Comparison of ENCODE assay signal across 18 cellular contexts in genomic region chr17:44555056-44555455, GRCh38. TPM values are rescaled to one million over a fixed set of nuclear protein-coding genes. Genes with fewer than 3 reads are reported as not detected.
A peak's percentile ranks its signal among the peaks of the same experiment; 100 is the strongest.
DNase-seq lines count a peak whose midpoint lies in the region; ATAC-seq, FAIRE-seq and TF ChIP-seq lines count a peak whose summit lies in the region.
"Had no signal": no experiment of that assay in that cellular context is flagged by ENCODE, and none has a peak within 500 bp of the region (broad histone marks: within the 10 kb centered on the region; RNA-seq: fewer than 3 reads in every experiment).

No MANE protein-coding gene starts in this region.

- DNase-seq in CD4-positive, alpha-beta T cell = no peak
- DNase-seq in activated T-helper 2 cell treated with anti-CD3 and anti-CD28 coated beads, Interferon-gamma antibody, Interleukin-2, Interleukin-4, amounts not matched to agents 10 μg/mL and 5 μg/mL and 100 μg/mL, durations not matched to agents 14 hours and 24 hours and 36 hours (ENCODE audit: low spot score) = no peak
- DNase-seq in natural killer cell = no peak
- no peak for DNase-seq in NCI-H2196 (lab: John Stamatoyannopoulos, UW; ENCODE audit: unreplicated experiment)
- DNase-seq in NCI-H2196 treated with DMSO at 0.1 percent for 48 hours (lab: John Stamatoyannopoulos, UW; ENCODE audit: unreplicated experiment) = no peak
- no peak for DNase-seq in urothelium cell line (ENCODE audit: low spot score)
- DNase-seq: activated CD8-positive, alpha-beta memory T cell treated with anti-CD3 and anti-CD28 coated beads, Interleukin-2, amount 50 U/mL, for 48 hours; activated naive CD4-positive, alpha-beta T cell treated with anti-CD3 and anti-CD28 coated beads, Interleukin-2, amount 50 U/mL, for 16 hours; BE2C; islet precursor cell; NCI-H1092; NCI-H345; PC-3 had no signal

- peaks cover 31% of the 10 kb centered on the region for H3K4me1 ChIP-seq in HUES48 (ENCODE audit: control insufficient read depth, insufficient read depth, low read length)

- H3K9ac ChIP-seq in HUES48 (ENCODE audit: low read depth, low read length) = no peak overlapping the region

- H3K27me3 Mint-ChIP-seq in CD4-positive, alpha-beta T cell = peaks cover 81% of the 10 kb centered on the region
- H3K27me3 Mint-ChIP-seq in activated T-helper 2 cell treated with anti-CD3 and anti-CD28 coated beads, Interferon-gamma antibody, Interleukin-2, Interleukin-4, amounts not matched to agents 10 μg/mL and 5 μg/mL and 100 μg/mL, durations not matched to agents 14 hours and 24 hours and 36 hours (ENCODE audit: low read depth) = peaks cover 57% of the 10 kb centered on the region
- H3K27me3 Mint-ChIP-seq in natural killer cell (ENCODE audit: low read depth in 2 of 2) = peaks cover 27 to 29% of the 10 kb centered on the region in 2 donors

- no peak for ATAC-seq in CD4-positive, alpha-beta T cell (ENCODE audit: poor library complexity)
- ATAC-seq in natural killer cell (no peak), HG03280 (IDR thresholded peaks at IDR 0.05; ENCODE audit: unreplicated experiment) (no peak)
- ATAC-seq: GM12878, HepG2, PC-3 had no signal

- no peaks in the 10 kb centered on the region for H3K9me3 Mint-ChIP-seq in CD4-positive, alpha-beta T cell
- H3K9me3 Mint-ChIP-seq in activated T-helper 2 cell treated with anti-CD3 and anti-CD28 coated beads, Interferon-gamma antibody, Interleukin-2, Interleukin-4, amounts not matched to agents 10 μg/mL and 5 μg/mL and 100 μg/mL, durations not matched to agents 14 hours and 24 hours and 36 hours = no peaks in the 10 kb centered on the region
- no peaks in the 10 kb centered on the region for H3K9me3 Mint-ChIP-seq in natural killer cell

- H3K27ac ChIP-seq in CD4-positive, alpha-beta T cell (ENCODE audit: low read depth, low read length) = no peak overlapping the region
- H3K27ac ChIP-seq in HUES48 (ENCODE audit: low read depth, low read length) = peak overlapping the region; percentile 99

- H3K9me3 ChIP-seq in CD4-positive, alpha-beta T cell (ENCODE audit: control insufficient read depth, low read length) = no peaks in the 10 kb centered on the region
- no peaks in the 10 kb centered on the region for H3K9me3 ChIP-seq in HUES48 (ENCODE audit: control insufficient read depth, insufficient read depth, low read length)
- H3K9me3 ChIP-seq: BE2C had no signal

- TF ChIP-seq CTCF in CD4-positive, alpha-beta T cell (IDR thresholded peaks at IDR 0.05) = no peak
- no peak for TF ChIP-seq CTCF in natural killer cell (IDR thresholded peaks at IDR 0.05)

- no peak for FAIRE-seq in urothelium cell line (lab: Jason Lieb, UNC)
- FAIRE-seq: bronchial epithelial cell, GM12878, HepG2 had no signal

- CTCF ChIA-PET in CD4-positive, alpha-beta T cell (lab: Charles Lee) = no interaction called here

- H3K27ac Mint-ChIP-seq in CD4-positive, alpha-beta T cell = no peak overlapping the region
- no peak overlapping the region for H3K27ac Mint-ChIP-seq in activated T-helper 2 cell treated with anti-CD3 and anti-CD28 coated beads, Interferon-gamma antibody, Interleukin-2, Interleukin-4, amounts not matched to agents 10 μg/mL and 5 μg/mL and 100 μg/mL, durations not matched to agents 14 hours and 24 hours and 36 hours
- H3K27ac Mint-ChIP-seq in natural killer cell = no peak overlapping the region

- H3K36me3 ChIP-seq in HUES48 (ENCODE audit: control insufficient read depth, insufficient read depth, low read length) = no peaks in the 10 kb centered on the region
- H3K36me3 ChIP-seq: BE2C had no signal

- intact Hi-C loops in CD4-positive, alpha-beta T cell (cut with DNase I, micrococcal nuclease) = no loop called here
- intact Hi-C loops in activated T-helper 2 cell treated with anti-CD3 and anti-CD28 coated beads, Interferon-gamma antibody, Interleukin-2, Interleukin-4, amounts not matched to agents 10 μg/mL and 5 μg/mL and 100 μg/mL, durations not matched to agents 14 hours and 24 hours and 36 hours (cut with micrococcal nuclease) = loop anchor here (5.0 kb wide), 1 partner anchor 102 kb away; the partner anchor contains the start of gene MEIOC
- intact Hi-C loops in natural killer cell (cut with micrococcal nuclease) = no loop called here

- peaks cover 18% of the 10 kb centered on the region for H3K4me1 Mint-ChIP-seq in CD4-positive, alpha-beta T cell (ENCODE audit: low read depth)
- H3K4me1 Mint-ChIP-seq in activated T-helper 2 cell treated with anti-CD3 and anti-CD28 coated beads, Interferon-gamma antibody, Interleukin-2, Interleukin-4, amounts not matched to agents 10 μg/mL and 5 μg/mL and 100 μg/mL, durations not matched to agents 14 hours and 24 hours and 36 hours (ENCODE audit: low read depth) = peaks cover 12% of the 10 kb centered on the region
- peaks cover 19 to 37% of the 10 kb centered on the region in 2 donors for H3K4me1 Mint-ChIP-seq in natural killer cell

- H3K4me3 Mint-ChIP-seq in CD4-positive, alpha-beta T cell = peak overlapping the region; percentile 11
- peak overlapping the region; percentile 5 for H3K4me3 Mint-ChIP-seq in activated T-helper 2 cell treated with anti-CD3 and anti-CD28 coated beads, Interferon-gamma antibody, Interleukin-2, Interleukin-4, amounts not matched to agents 10 μg/mL and 5 μg/mL and 100 μg/mL, durations not matched to agents 14 hours and 24 hours and 36 hours (ENCODE audit: low read depth)
- peak overlapping the region; percentile 64 for H3K4me3 Mint-ChIP-seq in natural killer cell

- H3K4me3 ChIP-seq in HUES48 (ENCODE audit: low read depth, low read length) = peak overlapping the region; percentile 80; the same call in 1 of the 2 replicates
- H3K4me3 ChIP-seq: GM12878 had no signal

- H3K36me3 Mint-ChIP-seq in CD4-positive, alpha-beta T cell (ENCODE audit: low read depth) = no peaks in the 10 kb centered on the region
- H3K36me3 Mint-ChIP-seq in activated T-helper 2 cell treated with anti-CD3 and anti-CD28 coated beads, Interferon-gamma antibody, Interleukin-2, Interleukin-4, amounts not matched to agents 10 μg/mL and 5 μg/mL and 100 μg/mL, durations not matched to agents 14 hours and 24 hours and 36 hours (ENCODE audit: low read depth) = peaks cover 2% of the 10 kb centered on the region
- H3K36me3 Mint-ChIP-seq in natural killer cell = no peaks in the 10 kb centered on the region

- H3K27me3 ChIP-seq in CD4-positive, alpha-beta T cell (ENCODE audit: control insufficient read depth, insufficient read depth, low read length) = peaks cover 43% of the 10 kb centered on the region
- peaks cover 46% of the 10 kb centered on the region for H3K27me3 ChIP-seq in HUES48 (ENCODE audit: control insufficient read depth, insufficient read depth, low read length)
- H3K27me3 ChIP-seq: BE2C had no signal

- POLR2A ChIA-PET in CD4-positive, alpha-beta T cell (lab: Charles Lee) = no interaction called here

RNA-seq across cellular contexts. Expression of gene FZD2, which starts 2.2 kb away (rescaled TPM):
- not detected for total RNA-seq in CD4-positive, alpha-beta T cell
- total RNA-seq in activated T-helper 2 cell treated with anti-CD3 and anti-CD28 coated beads, Interferon-gamma antibody, Interleukin-2, Interleukin-4, amounts not matched to agents 10 μg/mL and 5 μg/mL and 100 μg/mL, durations not matched to agents 14 hours and 24 hours and 36 hours = 0.53 and 0.57 TPM in 2 replicates
- under 1 TPM; 0.27 to 0.55 (median 0.33) TPM for total RNA-seq in natural killer cell

RNA-seq across cellular contexts. Expression of gene GPATCH8, which starts 51.9 kb away (rescaled TPM):
- total RNA-seq in CD4-positive, alpha-beta T cell = 10 to 100 TPM; 76.0 to 76.9 TPM
- 44.7 and 49.6 TPM in 2 replicates for total RNA-seq in activated T-helper 2 cell treated with anti-CD3 and anti-CD28 coated beads, Interferon-gamma antibody, Interleukin-2, Interleukin-4, amounts not matched to agents 10 μg/mL and 5 μg/mL and 100 μg/mL, durations not matched to agents 14 hours and 24 hours and 36 hours
- 100 to 1,000 TPM; 104 to 111 (median 109) TPM for total RNA-seq in natural killer cell

Comparison
In these comparisons a context has a peak if more than half of its experiments do, and no peak if none do; other contexts are left out.
1. H3K4me3 Mint-ChIP-seq: peak in every context shown above with its lines; median percentile 64 in natural killer cell; 11 in CD4-positive, alpha-beta T cell; 5 in activated T-helper 2 cell treated with anti-CD3 and anti-CD28 coated beads, Interferon-gamma antibody, Interleukin-2, Interleukin-4, amounts not matched to agents 10 μg/mL and 5 μg/mL and 100 μg/mL, durations not matched to agents 14 hours and 24 hours and 36 hours.